ENCODE assay signal across 8 cellular contexts in genomic region chr11:3796796-3797328, GRCh38. TPM values are rescaled to one million over a fixed set of nuclear protein-coding genes. Genes with fewer than 3 reads are reported as not detected.
DNase-seq lines count a peak whose midpoint lies in the region; ATAC-seq and TF ChIP-seq lines count a peak whose summit lies in the region.

No MANE protein-coding gene starts in this region.

- peak; percentile 37 for ATAC-seq in GM19438 (IDR thresholded peaks at IDR 0.05; ENCODE audit: low read depth, unreplicated experiment)
- peak; percentile 26 for ATAC-seq in HG03460 (IDR thresholded peaks at IDR 0.05; ENCODE audit: unreplicated experiment)
- peak; percentile 26 for ATAC-seq in activated B cell treated with CpG ODN at 0.5 μM for 24 hours (ENCODE audit: low read depth)
- ATAC-seq in HG02970 (IDR thresholded peaks at IDR 0.05; ENCODE audit: low FRiP score, unreplicated experiment), result no peak
- no peak for ATAC-seq in GM18517 (IDR thresholded peaks at IDR 0.05; ENCODE audit: unreplicated experiment)

- H3K36me3 ChIP-seq in left ventricle myocardium inferior (peaks cover 24% of the 10 kb centered on the region), skeletal muscle tissue (ENCODE audit: control insufficient read depth in 3 of 3, insufficient read depth in 3 of 3, low read length in 3 of 3) (peaks cover 7 to 15% (median 10%) of the 10 kb centered on the region in 3 donors)

- intact Hi-C loops in activated B cell treated with CpG ODN at 0.5 μM for 24 hours (cut with micrococcal nuclease), result loop anchor here (1.0 to 5.0 kb wide), 8 partner anchors 11 to 1395 kb away; partner anchors contain the start of genes PGAP2, RRM1 and TSSC4
- intact Hi-C loops in left ventricle myocardium inferior (cut with micrococcal nuclease), result no loop called here

- H3K9me3 ChIP-seq in left ventricle myocardium inferior (replicated peaks) (no peaks in the 10 kb centered on the region), skeletal muscle tissue (ENCODE audit: control insufficient read depth in 3 of 3, low read length in 3 of 3) (no peaks in the 10 kb centered on the region)

- CTCF ChIA-PET in activated B cell treated with CpG ODN at 0.5 μM for 24 hours (lab: Charles Lee), result interaction anchor here (0.9 to 1.7 kb wide), 4 partner anchors 12 to 275 kb away, joined by 3 to 6 read pairs (median 4); partner anchors contain the start of gene RHOG

- H3K27ac ChIP-seq in C4-2B (peak overlapping the region; percentile 93), left ventricle myocardium inferior (replicated peaks) (peak overlapping the region; percentile 94), skeletal muscle tissue (ENCODE audit: low read depth, low read length) (peak overlapping the region; percentile 97)

- peaks cover 35% of the 10 kb centered on the region for H3K36me3 Mint-ChIP-seq in activated B cell treated with CpG ODN at 0.5 μM for 24 hours (ENCODE audit: low read depth)

- DNase-seq in activated B cell treated with CpG ODN at 0.5 μM for 24 hours (no peak), left ventricle myocardium inferior (no peak)

- peak overlapping the region; percentile 99 for H3K27ac Mint-ChIP-seq in activated B cell treated with CpG ODN at 0.5 μM for 24 hours

- peaks cover 49% of the 10 kb centered on the region for H3K4me1 ChIP-seq in left ventricle myocardium inferior
- H3K4me1 ChIP-seq in skeletal muscle tissue (ENCODE audit: control insufficient read depth in 3 of 3, insufficient read depth in 3 of 3, low read length in 3 of 3), result peaks cover 10 to 24% (median 22%) of the 10 kb centered on the region in 3 donors

- no peaks in the 10 kb centered on the region for H3K9me3 Mint-ChIP-seq in activated B cell treated with CpG ODN at 0.5 μM for 24 hours

- POLR2A ChIA-PET in activated B cell treated with CpG ODN at 0.5 μM for 24 hours (lab: Charles Lee), result interaction anchor here (0.6 to 5.6 kb wide), 6 partner anchors 9 to 105 kb away, joined by 3 to 74 read pairs (median 16); partner anchors contain the start of genes PGAP2, RHOG and STIM1

- no peak for TF ChIP-seq CTCF in C4-2B (conservative IDR thresholded peaks at IDR 0.05)
- TF ChIP-seq CTCF in activated B cell treated with CpG ODN at 0.5 μM for 24 hours (IDR thresholded peaks at IDR 0.05), result no peak
- TF ChIP-seq CTCF in left ventricle myocardium inferior (IDR thresholded peaks at IDR 0.05; ENCODE audit: borderline replicate concordance), result no peak

- peaks cover 43% of the 10 kb centered on the region for H3K4me1 Mint-ChIP-seq in activated B cell treated with CpG ODN at 0.5 μM for 24 hours

- H3K4me3 Mint-ChIP-seq in activated B cell treated with CpG ODN at 0.5 μM for 24 hours, result peak overlapping the region; percentile 98

- no peaks in the 10 kb centered on the region for H3K27me3 Mint-ChIP-seq in activated B cell treated with CpG ODN at 0.5 μM for 24 hours

- H3K27me3 ChIP-seq in left ventricle myocardium inferior (ENCODE audit: low read depth) (no peaks in the 10 kb centered on the region), skeletal muscle tissue (ENCODE audit: control insufficient read depth in 3 of 3, insufficient read depth in 3 of 3, low read length in 3 of 3) (no peaks in the 10 kb centered on the region)

- H3K4me3 ChIP-seq in left ventricle myocardium inferior (peak overlapping the region; percentile 88), skeletal muscle tissue (ENCODE audit: low read length in 3 of 3) (peak overlapping the region; percentile 79 to 99 (median 82))

- H3K9ac ChIP-seq in skeletal muscle tissue (ENCODE audit: low read depth in 1 of 3, low read length in 3 of 3), result peak overlapping the region; percentile 95 to 98 (median 97)

RNA-seq across cellular contexts. Expression of gene NUP98, which starts 0.5 kb away (rescaled TPM):
- total RNA-seq in activated B cell treated with CpG ODN at 0.5 μM for 24 hours (98.0 and 117 TPM in 2 replicates), left ventricle myocardium inferior (37.3 TPM), skeletal muscle tissue (75.2 TPM)

RNA-seq across cellular contexts. Expression of gene PGAP2, which starts 11.5 kb away (rescaled TPM):
- total RNA-seq in activated B cell treated with CpG ODN at 0.5 μM for 24 hours (19.7 and 25.0 TPM in 2 replicates), left ventricle myocardium inferior (27.8 TPM), skeletal muscle tissue (8.9 TPM)

RNA-seq across cellular contexts. Expression of gene RHOG, which starts 43.9 kb away (rescaled TPM):
- 163 and 176 TPM in 2 replicates for total RNA-seq in activated B cell treated with CpG ODN at 0.5 μM for 24 hours
- total RNA-seq in left ventricle myocardium inferior, result 23.1 TPM
- total RNA-seq in skeletal muscle tissue, result 1.6 TPM

RNA-seq across cellular contexts. Expression of gene STIM1, which starts 58.6 kb away (rescaled TPM):
- 37.3 and 38.4 TPM in 2 replicates for total RNA-seq in activated B cell treated with CpG ODN at 0.5 μM for 24 hours
- 32.0 TPM for total RNA-seq in left ventricle myocardium inferior
- 54.8 TPM for total RNA-seq in skeletal muscle tissue

Comparison
In these comparisons a context has a peak if more than half of its experiments do, and no peak if none do; other contexts are left out.
1. ATAC-seq: peak in GM19438 (single experiment), HG03460 (single experiment) and activated B cell treated with CpG ODN at 0.5 μM for 24 hours (single experiment); none in HG02970 (single experiment) and GM18517 (single experiment).
2. Peak in every context shown above with its lines, with median percentiles within 50 percentile points of each other: H3K27ac ChIP-seq.